13 cellular contexts compared by ENCODE assay signal in genomic region chr13:113856716-113857065, GRCh38. TPM values are rescaled to one million over a fixed set of nuclear protein-coding genes. Genes with fewer than 3 reads are reported as not detected.
DNase-seq lines count a peak whose midpoint lies in the region; TF ChIP-seq lines count a peak whose summit lies in the region.
"Had no signal": no experiment of that assay in that cellular context is flagged by ENCODE, and none has a peak within 500 bp of the region (broad histone marks: within the 10 kb centered on the region; RNA-seq: fewer than 3 reads in every experiment).

No MANE protein-coding gene starts in this region.

- H3K9me3 ChIP-seq in breast epithelium (no peaks in the 10 kb centered on the region), stomach (no peaks in the 10 kb centered on the region)
- H3K9me3 ChIP-seq: spleen had no signal

- no peak for TF ChIP-seq POLR2A in breast epithelium (IDR thresholded peaks at IDR 0.05)
- TF ChIP-seq POLR2A in stomach (IDR thresholded peaks at IDR 0.05), result no peak

- H3K4me3 ChIP-seq in breast epithelium (no peak overlapping the region), stomach (no peak overlapping the region), brain microvascular endothelial cell (ENCODE audit: low read depth, low read length) (no peak overlapping the region)
- H3K4me3 ChIP-seq: spleen had no signal

- no peaks in the 10 kb centered on the region for H3K27me3 ChIP-seq in breast epithelium
- no peaks in the 10 kb centered on the region for H3K27me3 ChIP-seq in stomach
- no peaks in the 10 kb centered on the region for H3K27me3 ChIP-seq in brain microvascular endothelial cell (replicated peaks)

- H3K4me1 ChIP-seq in breast epithelium (peaks cover 9 to 20% of the 10 kb centered on the region in 2 donors), stomach (peaks cover 67 to 86% (median 79%) of the 10 kb centered on the region in 4 donors)

- H3K27ac ChIP-seq in breast epithelium, result no peak overlapping the region
- H3K27ac ChIP-seq in stomach, result no peak overlapping the region
- H3K27ac ChIP-seq in brain microvascular endothelial cell, result no peak overlapping the region

- H3K36me3 ChIP-seq in breast epithelium (no peaks in the 10 kb centered on the region), stomach (no peaks in the 10 kb centered on the region), brain microvascular endothelial cell (replicated peaks) (no peaks in the 10 kb centered on the region)
- H3K36me3 ChIP-seq: spleen had no signal

- intact Hi-C loops in breast epithelium (cut with DNase I; ENCODE audit: low total_unique reads) (no loop called here), stomach (cut with DNase I; ENCODE audit: low total_unique reads) (no loop called here)

- TF ChIP-seq CTCF in breast epithelium (IDR thresholded peaks at IDR 0.05) (no peak), stomach (IDR thresholded peaks at IDR 0.05) (no peak), brain microvascular endothelial cell (IDR thresholded peaks at IDR 0.05; ENCODE audit: low read depth, low read length, missing control alignments) (no peak)

- 12 to 49% (median 34%) methylated on average over 8 to 9 of the region's 9 CpGs for WGBS in stomach, 5 donors

- in situ Hi-C loops in brain microvascular endothelial cell (cut with HindIII; ENCODE audit: low pct_ligation_motif_present, low sequenced_read_pairs), result no loop called here

- no peak for TF ChIP-seq EP300 in stomach (IDR thresholded peaks at IDR 0.05)

- peak; percentile 71 for DNase-seq in HCEC 1CT
- peak; percentile 18 to 51 for DNase-seq in breast epithelium (ENCODE audit: low spot score in 2 of 2)
- peak; percentile 39 for DNase-seq in islet precursor cell
- DNase-seq in stomach, result peak; percentile 57
- DNase-seq in NOMO-1 (lab: John Stamatoyannopoulos, UW; ENCODE audit: unreplicated experiment in 2 of 2), result no peak
- DNase-seq in DMS114 treated with DMSO at 0.1 percent for 48 hours (lab: John Stamatoyannopoulos, UW; ENCODE audit: unreplicated experiment), result no peak
- no peak for DNase-seq in RKO (ENCODE audit: low spot score)
- DNase-seq in brain microvascular endothelial cell, result no peak
- DNase-seq: activated CD4-positive, alpha-beta T cell treated with anti-CD3 and anti-CD28 coated beads, Interleukin-2, amount 10 ng/mL, durations not matched to agents 24 days and 14 days; activated naive CD4-positive, alpha-beta T cell treated with anti-CD3 and anti-CD28 coated beads, Interleukin-2, amount 50 U/mL, for 16 hours; DMS153; NCI-H1105; spleen had no signal

RNA-seq across cellular contexts. Expression of gene GAS6, which starts 7.2 kb away (rescaled TPM):
- total RNA-seq in breast epithelium, result 100 to 1,000 TPM in 2 of 3 donors, 10 to 100 TPM in 1; 85.9 to 146 (median 103) TPM
- 100 to 1,000 TPM in 2 of 5 donors, 10 to 100 TPM in 3; 31.4 to 409 (median 93.4) TPM for total RNA-seq in stomach
- polyA plus RNA-seq in stomach, result 100 to 1,000 TPM in 1 of 3 donors, 10 to 100 TPM in 2; 34.7 to 109 (median 62.0) TPM

Comparison
In these comparisons a context has a peak if more than half of its experiments do, and no peak if none do; other contexts are left out.
1. DNase-seq: peak in HCEC 1CT (single experiment), breast epithelium (2 of 2), islet precursor cell (single experiment) and stomach (single experiment); none in NOMO-1 (0 of 2), DMS114 treated with DMSO at 0.1 percent for 48 hours (single experiment), RKO (single experiment) and brain microvascular endothelial cell (single experiment).